ENCODE assay signal across 9 cellular contexts in genomic region chr13:44116562-44117315, GRCh38.
DNase-seq lines count a peak whose midpoint lies in the region; ATAC-seq and TF ChIP-seq lines count a peak whose summit lies in the region.
"Had no signal": no experiment of that assay in that cellular context is flagged by ENCODE, and none has a peak within 500 bp of the region (broad histone marks: within the 10 kb centered on the region; RNA-seq: fewer than 3 reads in every experiment).

No MANE protein-coding gene starts in this region.

- in situ Hi-C loops in brain microvascular endothelial cell (cut with HindIII; ENCODE audit: low pct_ligation_motif_present, low sequenced_read_pairs): no loop called here

- DNase-seq in activated T-cell treated with anti-CD3 and anti-CD28 coated beads, Interleukin-2, amount 50 U/mL, for 72 hours: no peak
- no peak for DNase-seq in activated T-cell treated with anti-CD3 and anti-CD28 coated beads, Interleukin-2, amount 50 U/mL, for 48 hours
- DNase-seq in brain microvascular endothelial cell: no peak
- no peak for DNase-seq in left lung
- no peak for DNase-seq in upper lobe of right lung
- DNase-seq in GM19240 (ENCODE audit: insufficient read length, low spot score): no peak
- DNase-seq in Caco-2: no peak
- DNase-seq: activated naive CD4-positive, alpha-beta T cell had no signal

- no peaks in the 10 kb centered on the region for H3K4me1 Mint-ChIP-seq in activated T-cell treated with anti-CD3 and anti-CD28 coated beads, Interleukin-2, amount 50 U/mL, for 72 hours (ENCODE audit: low read depth)
- no peaks in the 10 kb centered on the region for H3K4me1 Mint-ChIP-seq in Caco-2 (ENCODE audit: low read depth, unreplicated experiment)

- CTCF ChIA-PET in Caco-2 (lab: Charles Lee): interaction anchor here (0.8 kb wide), 1 partner anchor 25 kb away, joined by 3 read pairs; no protein-coding TSS in a partner anchor

- POLR2A ChIA-PET in Caco-2 (lab: Charles Lee): interaction anchor here (0.6 to 1.0 kb wide), 2 partner anchors 25 to 301 kb away, joined by 3 to 9 read pairs; no protein-coding TSS in a partner anchor

- H3K4me1 ChIP-seq in left lung (peaks cover 9 to 12% of the 10 kb centered on the region in 2 donors), upper lobe of right lung (peaks cover 16% of the 10 kb centered on the region), Caco-2 (no peaks in the 10 kb centered on the region)

- H3K27ac ChIP-seq in brain microvascular endothelial cell: no peak overlapping the region
- peak overlapping the region; percentile 45 to 48 for H3K27ac ChIP-seq in left lung
- H3K27ac ChIP-seq in upper lobe of right lung: peak overlapping the region; percentile 31

- H3K27ac Mint-ChIP-seq in activated T-cell treated with anti-CD3 and anti-CD28 coated beads, Interleukin-2, amount 50 U/mL, for 72 hours: peak overlapping the region; percentile 85
- H3K27ac Mint-ChIP-seq in Caco-2 (ENCODE audit: unreplicated experiment): no peak overlapping the region

- intact Hi-C loops in left lung (cut with DNase I) (no loop called here), upper lobe of right lung (cut with DNase I) (no loop called here), Caco-2 (cut with micrococcal nuclease; ENCODE audit: unreplicated experiment) (no loop called here)

- H3K27me3 ChIP-seq in brain microvascular endothelial cell (replicated peaks) (no peaks in the 10 kb centered on the region), left lung (no peaks in the 10 kb centered on the region), upper lobe of right lung (no peaks in the 10 kb centered on the region), Caco-2 (replicated peaks; ENCODE audit: control insufficient read depth, insufficient read depth, low read length) (no peaks in the 10 kb centered on the region)

- no peaks in the 10 kb centered on the region for H3K36me3 Mint-ChIP-seq in activated T-cell treated with anti-CD3 and anti-CD28 coated beads, Interleukin-2, amount 50 U/mL, for 72 hours (ENCODE audit: insufficient read depth in 2 of 2)
- H3K36me3 Mint-ChIP-seq in Caco-2 (ENCODE audit: insufficient read depth, unreplicated experiment): no peaks in the 10 kb centered on the region

- H3K4me3 ChIP-seq in brain microvascular endothelial cell (ENCODE audit: low read depth, low read length): no peak overlapping the region
- no peak overlapping the region for H3K4me3 ChIP-seq in left lung
- H3K4me3 ChIP-seq in upper lobe of right lung: no peak overlapping the region
- H3K4me3 ChIP-seq in Caco-2 (ENCODE audit: low read depth, low read length): no peak overlapping the region

- no TSS peak for BruUV-seq in Caco-2 (replicated peaks; lab: Mats Ljungman, UMichigan)

- H3K36me3 ChIP-seq in brain microvascular endothelial cell (replicated peaks): no peaks in the 10 kb centered on the region
- H3K36me3 ChIP-seq in left lung: no peaks in the 10 kb centered on the region
- H3K36me3 ChIP-seq in upper lobe of right lung: no peaks in the 10 kb centered on the region
- H3K36me3 ChIP-seq in Caco-2 (ENCODE audit: control insufficient read depth, insufficient read depth, low read length): no peaks in the 10 kb centered on the region

- H3K27me3 Mint-ChIP-seq in activated T-cell treated with anti-CD3 and anti-CD28 coated beads, Interleukin-2, amount 50 U/mL, for 72 hours (ENCODE audit: low read depth): no peaks in the 10 kb centered on the region
- no peaks in the 10 kb centered on the region for H3K27me3 Mint-ChIP-seq in Caco-2 (ENCODE audit: insufficient read depth, unreplicated experiment)

- peak; percentile 23 for TF ChIP-seq CTCF in brain microvascular endothelial cell (IDR thresholded peaks at IDR 0.05; ENCODE audit: low read depth, low read length, missing control alignments)
- TF ChIP-seq CTCF in left lung (IDR thresholded peaks at IDR 0.05): no peak
- no peak for TF ChIP-seq CTCF in upper lobe of right lung (IDR thresholded peaks at IDR 0.05)
- no peak for TF ChIP-seq CTCF in Caco-2 (IDR thresholded peaks at IDR 0.05; ENCODE audit: insufficient read depth in 1 of 2, low read depth in 1 of 2, low read length in 1 of 2, severe bottlenecking in 1 of 2, unreplicated experiment in 1 of 2)

- no peaks in the 10 kb centered on the region for H3K9me3 Mint-ChIP-seq in activated T-cell treated with anti-CD3 and anti-CD28 coated beads, Interleukin-2, amount 50 U/mL, for 72 hours
- no peaks in the 10 kb centered on the region for H3K9me3 Mint-ChIP-seq in Caco-2 (ENCODE audit: unreplicated experiment)

- no peaks in the 10 kb centered on the region for H3K9me3 ChIP-seq in left lung
- H3K9me3 ChIP-seq in upper lobe of right lung: no peaks in the 10 kb centered on the region
- no peaks in the 10 kb centered on the region for H3K9me3 ChIP-seq in Caco-2

- ATAC-seq in activated T-cell treated with anti-CD3 and anti-CD28 coated beads, Interleukin-2, amount 50 U/mL, for 72 hours (replicated peaks in 1 of 2): peak in 1 of 2 donors; percentile 39
- ATAC-seq in left lung: peak; percentile 61
- ATAC-seq in upper lobe of right lung: peak; percentile 77
- no peak for ATAC-seq in GM21619 (IDR thresholded peaks at IDR 0.05; ENCODE audit: unreplicated experiment)

- peak overlapping the region in 1 of 2 donors; percentile 49 for H3K4me3 Mint-ChIP-seq in activated T-cell treated with anti-CD3 and anti-CD28 coated beads, Interleukin-2, amount 50 U/mL, for 72 hours
- H3K4me3 Mint-ChIP-seq in Caco-2 (ENCODE audit: unreplicated experiment): no peak overlapping the region
